In genomic region chr15:88904257-88904807, GRCh38 we compare ENCODE assay signal across 9 cellular contexts. TPM values are rescaled to one million over a fixed set of nuclear protein-coding genes. Genes with fewer than 3 reads are reported as not detected.
DNase-seq lines count a peak whose midpoint lies in the region; ATAC-seq and TF ChIP-seq lines count a peak whose summit lies in the region.
"Had no signal": no experiment of that assay in that cellular context is flagged by ENCODE, and none has a peak within 500 bp of the region (broad histone marks: within the 10 kb centered on the region; RNA-seq: fewer than 3 reads in every experiment).

No MANE protein-coding gene starts in this region.

- H3K4me1 ChIP-seq in heart right ventricle (peaks cover 28 to 89% (median 48%) of the 10 kb centered on the region in 9 donors), thymus (ENCODE audit: control insufficient read depth, insufficient read depth, low read length) (peaks cover 8% of the 10 kb centered on the region)
- H3K4me1 ChIP-seq: pancreas had no signal

- CTCF ChIA-PET in activated CD4-positive, alpha-beta memory T cell treated with anti-CD3 and anti-CD28 coated beads for 36 hours (lab: Charles Lee): interaction anchor here (0.5 to 5.5 kb wide), 65 partner anchors 8 to 461 kb away, joined by 3 to 97 read pairs (median 5); partner anchors contain the start of genes FANCI, HAPLN3, ISG20 and MFGE8

- H3K9me3 ChIP-seq in heart right ventricle: no peaks in the 10 kb centered on the region
- no peaks in the 10 kb centered on the region for H3K9me3 ChIP-seq in thymus (ENCODE audit: control insufficient read depth)
- H3K9me3 ChIP-seq: pancreas had no signal

- WGBS in heart right ventricle, 2 donors: 65 to 69% methylated on average over 3 of the region's 3 CpGs
- WGBS in thymus: 79% methylated on average over 3 of the region's 3 CpGs

- H3K27ac ChIP-seq in heart right ventricle (peak overlapping the region in 7 of 10 donors; percentile 6 to 93 (median 32)), thymus (ENCODE audit: low read depth) (peak overlapping the region; percentile 95)
- H3K27ac ChIP-seq: pancreas had no signal

- intact Hi-C loops in heart right ventricle (cut with DNase I) (loop anchor here (1.0 to 10.0 kb wide), 12 partner anchors 98 to 340 kb away; partner anchors contain the start of gene FANCI (in 1 of the 10)), cardiac septum (cut with DNase I) (loop anchor here (2.0 kb wide), 1 partner anchor 112 kb away; no protein-coding TSS in a partner anchor)
- intact Hi-C loops in activated CD4-positive, alpha-beta memory T cell treated with anti-CD3 and anti-CD28 coated beads for 36 hours (cut with micrococcal nuclease): loop anchor here (1.0 kb wide), 4 partner anchors 9 to 113 kb away; partner anchors contain the start of gene HAPLN3

- peaks cover 33% of the 10 kb centered on the region for H3K4me1 Mint-ChIP-seq in activated CD4-positive, alpha-beta memory T cell treated with anti-CD3 and anti-CD28 coated beads for 36 hours (ENCODE audit: low read depth)

- POLR2A ChIA-PET in activated CD4-positive, alpha-beta memory T cell treated with anti-CD3 and anti-CD28 coated beads for 36 hours (lab: Charles Lee): interaction anchor here (1.2 kb wide), 2 partner anchors 9 to 14 kb away, joined by 3 to 4 read pairs; partner anchors contain the start of gene HAPLN3

- peaks cover 2% of the 10 kb centered on the region for H3K36me3 Mint-ChIP-seq in activated CD4-positive, alpha-beta memory T cell treated with anti-CD3 and anti-CD28 coated beads for 36 hours

- H3K36me3 ChIP-seq in heart right ventricle (peaks cover 0 to 90% (median 32%) of the 10 kb centered on the region in 9 donors), thymus (ENCODE audit: control insufficient read depth, insufficient read depth) (peaks cover 67% of the 10 kb centered on the region)
- H3K36me3 ChIP-seq: pancreas had no signal

- H3K4me3 Mint-ChIP-seq in activated CD4-positive, alpha-beta memory T cell treated with anti-CD3 and anti-CD28 coated beads for 36 hours: no peak overlapping the region

- no peaks in the 10 kb centered on the region for H3K27me3 Mint-ChIP-seq in activated CD4-positive, alpha-beta memory T cell treated with anti-CD3 and anti-CD28 coated beads for 36 hours

- H3K27me3 ChIP-seq in heart right ventricle (no peaks in the 10 kb centered on the region), thymus (ENCODE audit: control insufficient read depth, insufficient read depth) (no peaks in the 10 kb centered on the region)
- H3K27me3 ChIP-seq: pancreas had no signal

- ATAC-seq in heart right ventricle (peak in 2 of 8 donors; percentile 1 to 2), HG02840 (IDR thresholded peaks at IDR 0.05; ENCODE audit: low FRiP score, unreplicated experiment) (peak; percentile 39)

- H3K9me3 Mint-ChIP-seq in activated CD4-positive, alpha-beta memory T cell treated with anti-CD3 and anti-CD28 coated beads for 36 hours: no peaks in the 10 kb centered on the region

- H3K27ac Mint-ChIP-seq in activated CD4-positive, alpha-beta memory T cell treated with anti-CD3 and anti-CD28 coated beads for 36 hours: peak overlapping the region; percentile 30

- DNase-seq in heart right ventricle (no peak), cardiac septum (ENCODE audit: low spot score) (no peak)
- no peak for DNase-seq in activated CD4-positive, alpha-beta memory T cell treated with anti-CD3 and anti-CD28 coated beads for 36 hours
- no peak for DNase-seq in activated CD4-positive, CD25-positive, alpha-beta regulatory T cell treated with anti-CD3 and anti-CD28 coated beads, Interleukin-2, amount 50 U/mL, for 72 hours
- DNase-seq in stimulated activated naive CD4-positive, alpha-beta T cell (lab: John Stamatoyannopoulos, UW): no peak
- no peak for DNase-seq in stimulated activated CD4-positive, alpha-beta T cell treated with anti-CD3 and anti-CD28 coated beads, Interleukin-2, amount 100 ng/mL, for 24 hours

- TF ChIP-seq CTCF in heart right ventricle (IDR thresholded peaks at IDR 0.05): no peak

- H3K4me3 ChIP-seq in heart right ventricle (no peak overlapping the region), thymus (ENCODE audit: low read length) (no peak overlapping the region)
- H3K4me3 ChIP-seq: pancreas had no signal

RNA-seq across cellular contexts. Expression of gene MFGE8, which starts 8.8 kb away (rescaled TPM):
- total RNA-seq in heart right ventricle (100 to 1,000 TPM; 359 to 690 (median 511) TPM), cardiac septum (1,071 TPM)
- polyA plus RNA-seq in heart right ventricle (100 to 1,000 TPM; 414 to 528 TPM), thymus (84.9 TPM)
- 10 to 100 TPM; 13.7 to 16.4 TPM for total RNA-seq in activated CD4-positive, alpha-beta memory T cell treated with anti-CD3 and anti-CD28 coated beads for 36 hours

RNA-seq across cellular contexts. Expression of gene HAPLN3, which starts 9.0 kb away (rescaled TPM):
- total RNA-seq in heart right ventricle: 10 to 100 TPM in 1 of 10 donors, 1 to 10 TPM in 9; 1.2 to 25.8 (median 3.7) TPM
- polyA plus RNA-seq in heart right ventricle: 1 to 10 TPM; 3.8 to 7.3 TPM
- total RNA-seq in cardiac septum: 9.8 TPM
- 10 to 100 TPM; 44.7 to 47.1 TPM for total RNA-seq in activated CD4-positive, alpha-beta memory T cell treated with anti-CD3 and anti-CD28 coated beads for 36 hours
- polyA plus RNA-seq in thymus: 20.1 TPM

Comparison
In these comparisons a context has a peak if more than half of its experiments do, and no peak if none do; other contexts are left out.
1. RNA of gene MFGE8, which starts 8.8 kb away (total RNA-seq): 1,071 TPM in cardiac septum (single experiment) and 359 to 690 TPM in heart right ventricle; 13.7 to 16.4 TPM in activated CD4-positive, alpha-beta memory T cell treated with anti-CD3 and anti-CD28 coated beads for 36 hours; every median in the first group is over 10 times any median in the second.